2 cellular contexts compared by ENCODE assay signal in the genomic region with DNA sequence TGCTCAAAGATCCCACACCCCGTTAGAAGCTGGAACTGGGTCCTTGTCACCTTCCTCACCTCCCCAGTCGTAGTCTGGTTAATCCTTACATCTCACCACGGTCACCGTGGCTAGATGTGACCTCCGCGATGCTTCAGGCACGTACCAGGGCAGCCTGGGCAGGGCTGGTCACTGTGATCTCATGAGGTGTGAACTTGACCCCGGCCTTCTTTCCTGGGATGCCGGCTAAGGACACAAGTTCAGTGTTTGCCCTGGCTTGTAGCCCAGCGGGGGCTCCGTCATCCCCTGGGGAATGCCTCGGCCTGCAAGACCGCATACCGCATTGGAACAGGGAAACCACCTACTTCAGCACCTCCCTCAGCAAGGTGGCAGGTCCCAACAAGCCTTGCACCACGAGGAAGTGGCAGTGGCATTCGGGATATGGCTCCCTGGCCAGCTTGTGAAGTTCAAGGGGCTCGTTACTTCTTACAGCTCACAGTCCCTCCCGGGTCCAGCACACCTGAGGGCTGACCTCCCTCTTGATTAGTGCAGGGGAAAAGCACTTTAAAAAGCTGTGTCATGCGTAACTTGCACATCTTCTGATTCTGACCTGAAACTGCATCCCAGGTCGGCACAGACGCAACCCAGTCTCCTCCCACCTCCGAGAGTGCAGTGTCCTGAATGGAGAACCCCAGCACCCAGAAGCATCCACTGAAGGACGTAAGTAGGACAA.
TF ChIP-seq lines count a peak whose summit lies in the region.

No MANE protein-coding gene starts in this region.

TF ChIP-seq in SK-N-SH, 30 proteins besides CTCF, POLR2A, EP300 and RAD21 (continued from another document):
- TF ChIP-seq, protein P1, sequence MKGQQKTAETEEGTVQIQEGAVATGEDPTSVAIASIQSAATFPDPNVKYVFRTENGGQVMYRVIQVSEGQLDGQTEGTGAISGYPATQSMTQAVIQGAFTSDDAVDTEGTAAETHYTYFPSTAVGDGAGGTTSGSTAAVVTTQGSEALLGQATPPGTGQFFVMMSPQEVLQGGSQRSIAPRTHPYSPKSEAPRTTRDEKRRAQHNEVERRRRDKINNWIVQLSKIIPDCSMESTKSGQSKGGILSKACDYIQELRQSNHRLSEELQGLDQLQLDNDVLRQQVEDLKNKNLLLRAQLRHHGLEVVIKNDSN (IDR thresholded peaks at IDR 0.05; ENCODE audit: borderline replicate concordance, low read depth) = no peak
- no peak for TF ChIP-seq RXRA (IDR thresholded peaks at IDR 0.05; ENCODE audit: borderline replicate concordance, low read depth)
- no peak for TF ChIP-seq NRF1 (IDR thresholded peaks at IDR 0.05; ENCODE audit: low read depth, low read length)
- TF ChIP-seq, protein P2, sequence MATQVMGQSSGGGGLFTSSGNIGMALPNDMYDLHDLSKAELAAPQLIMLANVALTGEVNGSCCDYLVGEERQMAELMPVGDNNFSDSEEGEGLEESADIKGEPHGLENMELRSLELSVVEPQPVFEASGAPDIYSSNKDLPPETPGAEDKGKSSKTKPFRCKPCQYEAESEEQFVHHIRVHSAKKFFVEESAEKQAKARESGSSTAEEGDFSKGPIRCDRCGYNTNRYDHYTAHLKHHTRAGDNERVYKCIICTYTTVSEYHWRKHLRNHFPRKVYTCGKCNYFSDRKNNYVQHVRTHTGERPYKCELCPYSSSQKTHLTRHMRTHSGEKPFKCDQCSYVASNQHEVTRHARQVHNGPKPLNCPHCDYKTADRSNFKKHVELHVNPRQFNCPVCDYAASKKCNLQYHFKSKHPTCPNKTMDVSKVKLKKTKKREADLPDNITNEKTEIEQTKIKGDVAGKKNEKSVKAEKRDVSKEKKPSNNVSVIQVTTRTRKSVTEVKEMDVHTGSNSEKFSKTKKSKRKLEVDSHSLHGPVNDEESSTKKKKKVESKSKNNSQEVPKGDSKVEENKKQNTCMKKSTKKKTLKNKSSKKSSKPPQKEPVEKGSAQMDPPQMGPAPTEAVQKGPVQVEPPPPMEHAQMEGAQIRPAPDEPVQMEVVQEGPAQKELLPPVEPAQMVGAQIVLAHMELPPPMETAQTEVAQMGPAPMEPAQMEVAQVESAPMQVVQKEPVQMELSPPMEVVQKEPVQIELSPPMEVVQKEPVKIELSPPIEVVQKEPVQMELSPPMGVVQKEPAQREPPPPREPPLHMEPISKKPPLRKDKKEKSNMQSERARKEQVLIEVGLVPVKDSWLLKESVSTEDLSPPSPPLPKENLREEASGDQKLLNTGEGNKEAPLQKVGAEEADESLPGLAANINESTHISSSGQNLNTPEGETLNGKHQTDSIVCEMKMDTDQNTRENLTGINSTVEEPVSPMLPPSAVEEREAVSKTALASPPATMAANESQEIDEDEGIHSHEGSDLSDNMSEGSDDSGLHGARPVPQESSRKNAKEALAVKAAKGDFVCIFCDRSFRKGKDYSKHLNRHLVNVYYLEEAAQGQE (IDR thresholded peaks at IDR 0.05; ENCODE audit: low read depth, low read length) = no peak
- TF ChIP-seq EZH2phosphoT487 (IDR thresholded peaks at IDR 0.05; ENCODE audit: borderline replicate concordance, low read depth) = no peak
- no peak for TF ChIP-seq NFIC (IDR thresholded peaks at IDR 0.05; ENCODE audit: borderline replicate concordance)
- TF ChIP-seq, protein P3, sequence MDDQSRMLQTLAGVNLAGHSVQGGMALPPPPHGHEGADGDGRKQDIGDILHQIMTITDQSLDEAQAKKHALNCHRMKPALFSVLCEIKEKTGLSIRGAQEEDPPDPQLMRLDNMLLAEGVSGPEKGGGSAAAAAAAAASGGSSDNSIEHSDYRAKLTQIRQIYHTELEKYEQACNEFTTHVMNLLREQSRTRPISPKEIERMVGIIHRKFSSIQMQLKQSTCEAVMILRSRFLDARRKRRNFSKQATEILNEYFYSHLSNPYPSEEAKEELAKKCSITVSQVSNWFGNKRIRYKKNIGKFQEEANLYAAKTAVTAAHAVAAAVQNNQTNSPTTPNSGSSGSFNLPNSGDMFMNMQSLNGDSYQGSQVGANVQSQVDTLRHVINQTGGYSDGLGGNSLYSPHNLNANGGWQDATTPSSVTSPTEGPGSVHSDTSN (IDR thresholded peaks at IDR 0.05) = no peak
- TF ChIP-seq RCOR1 (IDR thresholded peaks at IDR 0.05; ENCODE audit: low read length) = no peak
- no peak for TF ChIP-seq RFX5 (IDR thresholded peaks at IDR 0.05; ENCODE audit: low read length)
- TF ChIP-seq GATA2 (CRISPR knock-in tag; IDR thresholded peaks at IDR 0.05) = no peak

TF ChIP-seq in SK-N-SH treated with all-trans-retinoic acid at 6 μM for 48 hours, 23 proteins besides CTCF, POLR2A, EP300 and RAD21 (continued from another document):
- TF ChIP-seq RARB (CRISPR knock-in tag; IDR thresholded peaks at IDR 0.05) (no peak), ZC3H10 (CRISPR knock-in tag; IDR thresholded peaks at IDR 0.05) (no peak), ZFP3 (CRISPR knock-in tag; IDR thresholded peaks at IDR 0.05) (no peak)
- TF ChIP-seq, protein P4, sequence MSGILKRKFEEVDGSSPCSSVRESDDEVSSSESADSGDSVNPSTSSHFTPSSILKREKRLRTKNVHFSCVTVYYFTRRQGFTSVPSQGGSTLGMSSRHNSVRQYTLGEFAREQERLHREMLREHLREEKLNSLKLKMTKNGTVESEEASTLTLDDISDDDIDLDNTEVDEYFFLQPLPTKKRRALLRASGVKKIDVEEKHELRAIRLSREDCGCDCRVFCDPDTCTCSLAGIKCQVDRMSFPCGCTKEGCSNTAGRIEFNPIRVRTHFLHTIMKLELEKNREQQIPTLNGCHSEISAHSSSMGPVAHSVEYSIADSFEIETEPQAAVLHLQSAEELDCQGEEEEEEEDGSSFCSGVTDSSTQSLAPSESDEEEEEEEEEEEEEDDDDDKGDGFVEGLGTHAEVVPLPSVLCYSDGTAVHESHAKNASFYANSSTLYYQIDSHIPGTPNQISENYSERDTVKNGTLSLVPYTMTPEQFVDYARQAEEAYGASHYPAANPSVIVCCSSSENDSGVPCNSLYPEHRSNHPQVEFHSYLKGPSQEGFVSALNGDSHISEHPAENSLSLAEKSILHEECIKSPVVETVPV (CRISPR knock-in tag; IDR thresholded peaks at IDR 0.05) = no peak
- TF ChIP-seq, protein P5, sequence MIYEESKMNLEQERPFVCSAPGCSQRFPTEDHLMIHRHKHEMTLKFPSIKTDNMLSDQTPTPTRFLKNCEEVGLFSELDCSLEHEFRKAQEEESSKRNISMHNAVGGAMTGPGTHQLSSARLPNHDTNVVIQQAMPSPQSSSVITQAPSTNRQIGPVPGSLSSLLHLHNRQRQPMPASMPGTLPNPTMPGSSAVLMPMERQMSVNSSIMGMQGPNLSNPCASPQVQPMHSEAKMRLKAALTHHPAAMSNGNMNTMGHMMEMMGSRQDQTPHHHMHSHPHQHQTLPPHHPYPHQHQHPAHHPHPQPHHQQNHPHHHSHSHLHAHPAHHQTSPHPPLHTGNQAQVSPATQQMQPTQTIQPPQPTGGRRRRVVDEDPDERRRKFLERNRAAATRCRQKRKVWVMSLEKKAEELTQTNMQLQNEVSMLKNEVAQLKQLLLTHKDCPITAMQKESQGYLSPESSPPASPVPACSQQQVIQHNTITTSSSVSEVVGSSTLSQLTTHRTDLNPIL (CRISPR knock-in tag; IDR thresholded peaks at IDR 0.05; ENCODE audit: low read depth) = no peak
